Comparison of ENCODE assay signal across 7 cellular contexts in genomic region chr1:206183788-206184187, GRCh38. TPM values are rescaled to one million over a fixed set of nuclear protein-coding genes. Genes with fewer than 3 reads are reported as not detected.
DNase-seq lines count a peak whose midpoint lies in the region; ATAC-seq and TF ChIP-seq lines count a peak whose summit lies in the region.
"Not testable (repeated sequence)": the region's sequence is repeated elsewhere in the genome, so short reads cannot be mapped to it uniquely, and the experiment has no call there.

No MANE protein-coding gene starts in this region.

- TF ChIP-seq CTCF in NB4 (IDR thresholded peaks at IDR 0.05; ENCODE audit: low read depth, low read length); mammary epithelial cell (conservative IDR thresholded peaks at IDR 0.05 in 1 of 2, IDR thresholded peaks at IDR 0.05 in 1 of 2; ENCODE audit: extremely low read depth in 1 of 2, insufficient read depth in 1 of 2, low read depth in 1 of 2, low read length in 2 of 2); fibroblast of the aortic adventitia (IDR thresholded peaks at IDR 0.05; ENCODE audit: insufficient read depth, low read length); omental fat pad (IDR thresholded peaks at IDR 0.05): not testable (repeated sequence)

- ATAC-seq in esophagus mucosa (peak; percentile 86), omental fat pad (ENCODE audit: low FRiP score) (peak; percentile 65)

- dilution Hi-C loops in mammary epithelial cell (cut with HindIII; ENCODE audit: low sequenced_read_pairs) = not testable (repeated sequence)

- H2AFZ ChIP-seq in GM23248; mammary epithelial cell (ENCODE audit: low read depth, low read length): not testable (repeated sequence)

- H3K79me2 ChIP-seq in GM23248 (ENCODE audit: insufficient read depth); mammary epithelial cell (ENCODE audit: insufficient read depth, low read length): not testable (repeated sequence)

- H4K20me1 ChIP-seq in GM23248 (ENCODE audit: insufficient read depth); mammary epithelial cell (ENCODE audit: insufficient read depth, low read length): not testable (repeated sequence)

- WGBS in GM23248 (ENCODE audit: low coverage in 1 of 2, low lambda C conversion rate in 2 of 2, missing lambda C conversion rate in 2 of 2), 2 experiments = 88 to 100% methylated on average over 1 of the region's 2 CpGs
- WGBS in mammary epithelial cell (ENCODE audit: low coverage, missing lambda C conversion rate) = no CpG with 5 or more reads among the region's 2 CpGs

- not testable (repeated sequence) for H3K9ac ChIP-seq in GM23248; mammary epithelial cell (ENCODE audit: insufficient read depth, low read length)

- not testable (repeated sequence) for H3K9me3 ChIP-seq in GM23248 (ENCODE audit: low read depth); mammary epithelial cell (replicated peaks; ENCODE audit: insufficient read depth, low read length)

- H3K27me3 ChIP-seq in GM23248 (replicated peaks; ENCODE audit: insufficient read depth); mammary epithelial cell (ENCODE audit: insufficient read depth, low read length): not testable (repeated sequence)

- H3K36me3 ChIP-seq in GM23248 (ENCODE audit: low read depth); mammary epithelial cell (ENCODE audit: insufficient read depth, low read length): not testable (repeated sequence)

- in situ Hi-C loops in GM23248 (cut with MboI); mammary epithelial cell (cut with MboI; ENCODE audit: low sequenced_read_pairs in 2 of 2): not testable (repeated sequence)

- intact Hi-C loops in mammary epithelial cell (cut with micrococcal nuclease) = not testable (repeated sequence)

- H3K27ac ChIP-seq in GM23248; mammary epithelial cell (ENCODE audit: insufficient read depth, low read depth, low read length): not testable (repeated sequence)

- not testable (repeated sequence) for H3K4me2 ChIP-seq in GM23248 (ENCODE audit: unreplicated experiment); mammary epithelial cell (ENCODE audit: insufficient read depth, low read depth, low read length)

- H3K4me1 ChIP-seq in GM23248 (ENCODE audit: insufficient read depth); mammary epithelial cell (ENCODE audit: insufficient read depth, low read length): not testable (repeated sequence)

- not testable (repeated sequence) for H3K9me2 ChIP-seq in GM23248 (ENCODE audit: insufficient read depth)

- not testable (repeated sequence) for H3F3A ChIP-seq in GM23248 (ENCODE audit: insufficient read depth)

- DNase-seq in GM23248 (peak; percentile 2), NB4 (ENCODE audit: low read depth) (peak; percentile 16), SKM-1 treated with dmso at 0.1 percent for 144 hours (lab: John Stamatoyannopoulos, UW; ENCODE audit: unreplicated experiment) (peak; percentile 26), mammary epithelial cell (peak; percentile 0), fibroblast of the aortic adventitia (ENCODE audit: low read depth) (peak; percentile 5)
- not testable (repeated sequence) for DNase-seq in omental fat pad (ENCODE audit: low spot score)

- not testable (repeated sequence) for TF ChIP-seq POLR2A in NB4 (IDR thresholded peaks at IDR 0.05; ENCODE audit: extremely low read depth, insufficient read length)

- CTCF ChIA-PET in mammary epithelial cell (lab: Charles Lee; ENCODE audit: low non-redundant PET) = not testable (repeated sequence)

- not testable (repeated sequence) for BruUV-seq in mammary epithelial cell (replicated peaks; lab: Mats Ljungman, UMichigan)

- H3K4me3 ChIP-seq in GM23248; NB4 (ENCODE audit: low read depth, low read length); mammary epithelial cell (replicated peaks in 1 of 3; ENCODE audit: insufficient read depth in 1 of 3, low read depth in 2 of 3, low read length in 3 of 3); fibroblast of the aortic adventitia (ENCODE audit: low read depth, low read length): not testable (repeated sequence)

RNA-seq across cellular contexts. Expression of gene FAM72A, which starts 18.9 kb away (rescaled TPM):
- 2.5 TPM in 1 of 2 replicates, not detected in the other for total RNA-seq in GM23248 (2014; rRNA removed; shearing (Covaris generic))
- 3.1 and 4.3 TPM in 2 replicates for polyA plus RNA-seq in GM23248 (2016; fragmentation: Nextera tagmentation; extraction: Ambion mirVana)
- 1 to 10 TPM; 1.5 to 7.4 TPM for total RNA-seq in mammary epithelial cell
- polyA plus RNA-seq in mammary epithelial cell = 5.2 TPM
- polyA minus RNA-seq in mammary epithelial cell = 3.2 TPM
- 4.2 TPM for total RNA-seq in esophagus mucosa
- 2.9 and 4.8 TPM in 2 replicates for total RNA-seq in fibroblast of the aortic adventitia (ENCODE audit: low replicate concordance)
- 1 to 10 TPM; 1.6 to 8.4 (median 3.7) TPM for total RNA-seq in omental fat pad

RNA-seq across cellular contexts. Expression of gene SRGAP2, which starts 19.6 kb away (rescaled TPM):
- 51.1 and 55.3 TPM in 2 replicates for total RNA-seq in GM23248 (2014; rRNA removed; shearing (Covaris generic))
- polyA plus RNA-seq in GM23248 (2016; fragmentation: Nextera tagmentation; extraction: Ambion mirVana) = 35.8 and 42.3 TPM in 2 replicates
- 10 to 100 TPM; 47.0 to 59.7 TPM for total RNA-seq in mammary epithelial cell
- polyA plus RNA-seq in mammary epithelial cell = 7.1 TPM
- 65.7 TPM for polyA minus RNA-seq in mammary epithelial cell
- total RNA-seq in esophagus mucosa = 33.0 TPM
- total RNA-seq in fibroblast of the aortic adventitia (ENCODE audit: low replicate concordance) = 38.5 and 67.8 TPM in 2 replicates
- total RNA-seq in omental fat pad = 100 to 1,000 TPM in 1 of 4 donors, 10 to 100 TPM in 3; 55.8 to 118 (median 67.3) TPM
